6 cellular contexts compared by ENCODE assay signal in genomic region chr11:235180-235997, GRCh38. TPM values are rescaled to one million over a fixed set of nuclear protein-coding genes. Genes with fewer than 3 reads are reported as not detected.
DNase-seq lines count a peak whose midpoint lies in the region; ATAC-seq and TF ChIP-seq lines count a peak whose summit lies in the region.

No MANE protein-coding gene starts in this region.

- H3K4me1 Mint-ChIP-seq in T-helper 17 cell, result peaks cover 25% of the 10 kb centered on the region

- H3K4me3 Mint-ChIP-seq in T-helper 17 cell, result peak overlapping the region; percentile 96

- no peaks in the 10 kb centered on the region for H3K27me3 Mint-ChIP-seq in T-helper 17 cell

- H3K36me3 Mint-ChIP-seq in T-helper 17 cell (ENCODE audit: low read depth), result no peaks in the 10 kb centered on the region

- H3K27ac ChIP-seq in foreskin keratinocyte, result no peak overlapping the region

- DNase-seq in T-helper 17 cell (no peak), foreskin keratinocyte (no peak), NCI-H774 (lab: John Stamatoyannopoulos, UW) (no peak), COLO668 (lab: John Stamatoyannopoulos, UW; ENCODE audit: unreplicated experiment) (no peak)
- DNase-seq in stimulated activated CD8-positive, alpha-beta memory T cell treated with anti-CD3 and anti-CD28 coated beads, Interleukin-15, amount 100 ng/mL, for 24 hours (ENCODE audit: low read depth), result peak; percentile 43

- H3K9me3 ChIP-seq in T-helper 17 cell (ENCODE audit: control insufficient read depth, low read length, poor library complexity, severe bottlenecking), result no peaks in the 10 kb centered on the region

- peak overlapping the region; percentile 45 for H3K27ac Mint-ChIP-seq in T-helper 17 cell

- H3K27me3 ChIP-seq in foreskin keratinocyte, result no peaks in the 10 kb centered on the region

- no peak for TF ChIP-seq CTCF in foreskin keratinocyte (conservative IDR thresholded peaks at IDR 0.05)

- ATAC-seq in GM21619 (IDR thresholded peaks at IDR 0.05; ENCODE audit: unreplicated experiment) (peak; percentile 21), T-helper 17 cell (peak; percentile 36), foreskin keratinocyte (peak; percentile 20)

- peaks cover 12% of the 10 kb centered on the region for H3K4me1 ChIP-seq in foreskin keratinocyte

RNA-seq across cellular contexts. Expression of gene SIRT3, which starts 0.8 kb away (rescaled TPM):
- total RNA-seq in T-helper 17 cell, result 10 to 100 TPM; 17.1 to 17.5 TPM
- total RNA-seq in foreskin keratinocyte, result 8.0 and 8.1 TPM in 2 replicates
- polyA plus RNA-seq in foreskin keratinocyte, result 9.5 and 11.4 TPM in 2 replicates

RNA-seq across cellular contexts. Expression of gene PSMD13, which starts 1.4 kb away (rescaled TPM):
- 10 to 100 TPM; 60.6 to 63.6 TPM for total RNA-seq in T-helper 17 cell
- total RNA-seq in foreskin keratinocyte, result 163 and 185 TPM in 2 replicates
- 182 and 190 TPM in 2 replicates for polyA plus RNA-seq in foreskin keratinocyte

RNA-seq across cellular contexts. Expression of gene RIC8A, which starts 27.9 kb away (rescaled TPM):
- total RNA-seq in T-helper 17 cell (10 to 100 TPM; 69.2 to 76.0 TPM), foreskin keratinocyte (143 and 159 TPM in 2 replicates)
- 113 and 121 TPM in 2 replicates for polyA plus RNA-seq in foreskin keratinocyte

RNA-seq across cellular contexts. Expression of gene BET1L, which starts 28.2 kb away (rescaled TPM):
- total RNA-seq in T-helper 17 cell (10 to 100 TPM; 42.2 to 48.9 TPM), foreskin keratinocyte (16.9 and 20.8 TPM in 2 replicates)
- polyA plus RNA-seq in foreskin keratinocyte, result 23.1 and 25.0 TPM in 2 replicates

RNA-seq across cellular contexts. Expression of gene SCGB1C1, which starts 42.5 kb away (rescaled TPM):
- total RNA-seq in T-helper 17 cell (not detected), foreskin keratinocyte (not detected in 2 replicates)
- not detected in 2 replicates for polyA plus RNA-seq in foreskin keratinocyte
